ENCODE assay signal across 8 cellular contexts in genomic region chr3:42906085-42906904, GRCh38. TPM values are rescaled to one million over a fixed set of nuclear protein-coding genes. Genes with fewer than 3 reads are reported as not detected.
DNase-seq lines count a peak whose midpoint lies in the region; ATAC-seq and TF ChIP-seq lines count a peak whose summit lies in the region.

Gene ZNF662 (plus strand): TSS chr3:42906142. CDS start chr3:42908115, 1,973 bp downstream.

- peaks cover 25% of the 10 kb centered on the region for H3K4me1 ChIP-seq in vagina

- H3K9me3 Mint-ChIP-seq in natural killer cell = peaks cover 7 to 12% of the 10 kb centered on the region in 2 donors

- no peak for TF ChIP-seq POLR2A in vagina (IDR thresholded peaks at IDR 0.05)

- DNase-seq in EH (ENCODE audit: low read depth) (peak; percentile 19), epithelial cell of proximal tubule (ENCODE audit: low read depth) (no peak), natural killer cell (no peak), vagina (ENCODE audit: extremely low spot score in 2 of 2) (no peak), SHP77 treated with DMSO at 0.1 percent for 48 hours (lab: John Stamatoyannopoulos, UW) (no peak)
- DNase-seq in activated CD4-positive, CD25-positive, alpha-beta regulatory T cell treated with anti-CD3 and anti-CD28 coated beads, Interleukin-2, amount 50 U/mL, for 72 hours = peak; percentile 32

- peaks cover 0 to 33% of the 10 kb centered on the region in 2 donors for H3K36me3 ChIP-seq in vagina

- peak within 1 kb of the TSS; percentile 57 for H3K4me3 ChIP-seq in epithelial cell of proximal tubule (ENCODE audit: low read depth, low read length)
- peak within 1 kb of the TSS; percentile 60 to 91 for H3K4me3 ChIP-seq in vagina

- peak; percentile 38 to 80 (median 44) for ATAC-seq in natural killer cell
- ATAC-seq in HG03045 (IDR thresholded peaks at IDR 0.05; ENCODE audit: unreplicated experiment) = no peak
- no peak for ATAC-seq in GM21360 (IDR thresholded peaks at IDR 0.05; ENCODE audit: unreplicated experiment)

- H3K4me1 Mint-ChIP-seq in natural killer cell = peaks cover 11 to 15% of the 10 kb centered on the region in 2 donors

- TF ChIP-seq CTCF in epithelial cell of proximal tubule (conservative IDR thresholded peaks at IDR 0.05; ENCODE audit: low read depth, low read length) (no peak), natural killer cell (IDR thresholded peaks at IDR 0.05) (no peak), vagina (IDR thresholded peaks at IDR 0.05) (no peak)

- H3K4me3 Mint-ChIP-seq in natural killer cell = peak within 1 kb of the TSS; percentile 79

- H3K27me3 Mint-ChIP-seq in natural killer cell (ENCODE audit: low read depth in 2 of 2) = peaks cover 42 to 43% of the 10 kb centered on the region in 2 donors

- H3K27ac ChIP-seq in vagina = peak within 1 kb of the TSS; percentile 77

- intact Hi-C loops in natural killer cell (cut with micrococcal nuclease) (no loop called here), vagina (cut with DNase I) (no loop called here)

- no peaks in the 10 kb centered on the region for H3K9me3 ChIP-seq in vagina

- H3K36me3 Mint-ChIP-seq in natural killer cell = peaks cover 17% of the 10 kb centered on the region

- no peak within 1 kb of the TSS for H3K27ac Mint-ChIP-seq in natural killer cell

- H3K27me3 ChIP-seq in vagina = no peaks in the 10 kb centered on the region

RNA-seq across cellular contexts. Expression of gene ZNF662, which starts in this region (rescaled TPM):
- total RNA-seq in epithelial cell of proximal tubule (1.7 and 6.3 TPM in 2 replicates), natural killer cell (1 to 10 TPM; 1.2 to 2.7 (median 1.7) TPM), vagina (6.6 TPM)

Comparison
In these comparisons a context has a peak if more than half of its experiments do, and no peak if none do; other contexts are left out.
1. DNase-seq: peak in EH (single experiment) and activated CD4-positive, CD25-positive, alpha-beta regulatory T cell treated with anti-CD3 and anti-CD28 coated beads, Interleukin-2, amount 50 U/mL, for 72 hours (single experiment); none in epithelial cell of proximal tubule (single experiment), natural killer cell (single experiment), vagina (0 of 2) and SHP77 treated with DMSO at 0.1 percent for 48 hours (single experiment).
2. ATAC-seq: peak in natural killer cell (3 of 3); none in HG03045 (single experiment) and GM21360 (single experiment).